Comparison of ENCODE assay signal across 8 cellular contexts in the genomic region with DNA sequence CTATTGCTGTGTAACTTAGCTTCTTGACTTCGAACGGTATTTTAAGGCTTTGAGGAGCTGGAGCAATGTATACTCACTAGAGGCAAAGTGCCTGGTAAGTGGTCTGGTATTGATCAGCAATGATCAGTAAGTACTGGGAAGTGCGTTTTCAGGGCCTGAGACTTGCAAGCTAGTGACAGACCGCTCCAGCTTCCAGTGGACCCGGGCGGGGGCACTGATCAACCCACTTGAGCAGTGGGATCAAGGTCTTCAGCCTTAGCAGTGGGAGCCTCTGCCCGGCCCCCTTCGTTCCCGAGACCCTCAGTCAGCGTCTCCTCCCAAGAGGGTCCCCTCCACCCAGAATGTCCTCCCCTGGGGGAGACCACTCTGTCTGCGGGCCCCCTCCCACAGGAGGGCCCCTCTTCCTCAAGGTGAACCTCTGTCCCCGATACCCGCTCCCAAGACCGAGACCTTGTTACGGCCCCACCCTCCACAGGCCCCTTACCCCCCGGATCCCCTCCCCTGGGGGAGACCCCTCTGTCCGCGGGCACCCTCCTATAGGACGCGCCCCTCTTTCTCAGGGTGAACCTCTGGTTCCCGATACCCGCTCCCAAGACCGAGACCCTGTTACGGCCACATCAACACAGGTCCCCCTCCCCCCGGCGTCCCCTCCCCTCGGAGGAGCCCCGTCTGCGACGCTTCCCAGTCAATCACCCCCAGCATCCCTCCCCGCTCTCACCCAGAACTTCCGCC. TPM values are rescaled to one million over a fixed set of nuclear protein-coding genes. Genes with fewer than 3 reads are reported as not detected.
DNase-seq lines count a peak whose midpoint lies in the region; ATAC-seq and TF ChIP-seq lines count a peak whose summit lies in the region.

No MANE protein-coding gene starts in this region.

- peaks cover 17% of the 10 kb centered on the region; the same call in 1 of the 2 replicates for H3K4me1 ChIP-seq in PC-3 (ENCODE audit: insufficient read depth, low read length)
- H3K4me1 ChIP-seq in endodermal cell (ENCODE audit: control insufficient read depth, insufficient read depth, low read length), result no peaks in the 10 kb centered on the region
- H3K4me1 ChIP-seq in mucosa of stomach (ENCODE audit: control insufficient read depth, insufficient read depth, low read length), result peaks cover 9% of the 10 kb centered on the region

- H3K9me3 Mint-ChIP-seq in endodermal cell, result no peaks in the 10 kb centered on the region

- H3K27me3 Mint-ChIP-seq in endodermal cell (ENCODE audit: insufficient read depth), result peaks cover 7% of the 10 kb centered on the region

- POLR2A ChIA-PET in PC-3 (lab: Charles Lee; ENCODE audit: unreplicated experiment) (interaction anchor here (0.6 to 0.7 kb wide), 3 partner anchors 9 to 62 kb away, joined by 3 to 19 read pairs (median 7); no protein-coding TSS in a partner anchor), GM10248 (lab: Yijun Ruan, JAX) (no interaction called here)

- peak; percentile 7 for ATAC-seq in GM21723 (IDR thresholded peaks at IDR 0.05; ENCODE audit: unreplicated experiment)
- ATAC-seq in PC-3, result no peak

- TF ChIP-seq CTCF in PC-3 (conservative IDR thresholded peaks at IDR 0.05; ENCODE audit: low read depth, low read length) (no peak), endodermal cell (conservative IDR thresholded peaks at IDR 0.05) (no peak), GM10248 (IDR thresholded peaks at IDR 0.05; ENCODE audit: control extremely low read depth, extremely low read depth, low read depth, missing control alignments) (no peak)

- no peaks in the 10 kb centered on the region for H3K9me3 ChIP-seq in PC-3 (ENCODE audit: low read length)
- no peaks in the 10 kb centered on the region for H3K9me3 ChIP-seq in endodermal cell (ENCODE audit: control insufficient read depth, low read length)
- H3K9me3 ChIP-seq in mucosa of stomach (ENCODE audit: control insufficient read depth, low read length), result no peaks in the 10 kb centered on the region

- peaks cover 41% of the 10 kb centered on the region for H3K79me2 ChIP-seq in PC-3 (ENCODE audit: low read length)

- H3K4me1 Mint-ChIP-seq in endodermal cell, result peaks cover 17% of the 10 kb centered on the region

- H3K4me2 ChIP-seq in PC-3 (ENCODE audit: low read length), result peak overlapping the region; percentile 96

- 0 out of 2 replicates have a peak, but pooled peaks cover 3% of the 10 kb centered on the region for H4K20me1 ChIP-seq in PC-3 (ENCODE audit: low read length)

- peak overlapping the region; percentile 84 for H2AFZ ChIP-seq in PC-3 (ENCODE audit: low read length)

- H3K4me3 Mint-ChIP-seq in endodermal cell, result peak overlapping the region; percentile 86

- H3F3A ChIP-seq in PC-3 (ENCODE audit: low read length, unreplicated experiment), result no peaks in the 10 kb centered on the region

- DNase-seq in PC-3 (no peak), endodermal cell (peak; percentile 68), DMS 273 (lab: John Stamatoyannopoulos, UW; ENCODE audit: unreplicated experiment) (no peak), GM10248 (ENCODE audit: extremely low spot score) (no peak), HPDE6-E6E7 (ENCODE audit: extremely low spot score) (no peak)
- DNase-seq in stimulated activated CD8-positive, alpha-beta memory T cell treated with anti-CD3 and anti-CD28 coated beads, Interleukin-4, amount 100 ng/mL, for 48 hours, result no peak

- intact Hi-C loops in PC-3 (cut with micrococcal nuclease), result no loop called here

- H3K27ac ChIP-seq in PC-3 (ENCODE audit: low read length) (peak overlapping the region; percentile 76), endodermal cell (ENCODE audit: low read depth, low read length) (peak overlapping the region; percentile 49)

- H3K27me3 ChIP-seq in PC-3 (ENCODE audit: low read length) (no peaks in the 10 kb centered on the region), endodermal cell (ENCODE audit: control insufficient read depth, insufficient read depth, low read length, poor library complexity, severe bottlenecking) (peaks cover 4% of the 10 kb centered on the region), mucosa of stomach (ENCODE audit: control insufficient read depth, insufficient read depth, low read length) (no peaks in the 10 kb centered on the region)

- H3K36me3 ChIP-seq in PC-3 (ENCODE audit: low read depth, low read length) (peaks cover 7% of the 10 kb centered on the region; the same call in 1 of the 2 replicates), endodermal cell (ENCODE audit: control insufficient read depth, insufficient read depth, low read length) (peaks cover 4% of the 10 kb centered on the region), mucosa of stomach (ENCODE audit: control insufficient read depth, insufficient read depth, low read length) (no peaks in the 10 kb centered on the region)

- 6 to 27% methylated on average over 7 to 32 of the region's 32 CpGs for WGBS in endodermal cell (ENCODE audit: insufficient coverage in 1 of 2, insufficient read length in 1 of 2), 2 experiments

- peak overlapping the region; percentile 79 for H3K4me3 ChIP-seq in PC-3 (ENCODE audit: low read length)
- H3K4me3 ChIP-seq in endodermal cell (ENCODE audit: low read length), result peak overlapping the region; percentile 92
- H3K4me3 ChIP-seq in mucosa of stomach (ENCODE audit: low read length), result peak overlapping the region; percentile 40

- no TSS peak for BruUV-seq in PC-3 (replicated peaks; lab: Mats Ljungman, UMichigan)

- CTCF ChIA-PET in PC-3 (lab: Charles Lee) (interaction anchor here (0.7 kb wide), 1 partner anchor 348 kb away, joined by 6 read pairs; no protein-coding TSS in a partner anchor), GM10248 (lab: Yijun Ruan, JAX) (interaction anchor here (0.8 to 1.5 kb wide), 3 partner anchors 9 to 26 kb away, joined by 3 to 5 read pairs (median 3); no protein-coding TSS in a partner anchor)

- no peaks in the 10 kb centered on the region for H3K9me2 ChIP-seq in PC-3 (replicated peaks; ENCODE audit: low read length)

- H3K36me3 Mint-ChIP-seq in endodermal cell (ENCODE audit: low read depth), result peaks cover 7% of the 10 kb centered on the region

- H3K9ac ChIP-seq in PC-3 (ENCODE audit: low read length), result peak overlapping the region; percentile 95
- H3K9ac ChIP-seq in endodermal cell (ENCODE audit: extremely low read depth, low read length, poor library complexity, severe bottlenecking), result peak overlapping the region; percentile 80
- H3K9ac ChIP-seq in mucosa of stomach (ENCODE audit: low read length), result peak overlapping the region; percentile 79

- H3K27ac Mint-ChIP-seq in endodermal cell, result peak overlapping the region; percentile 67

RNA-seq across cellular contexts. Expression of a gene that starts 0.4 kb away (rescaled TPM):
- total RNA-seq in PC-3 (2014; rRNA removed) (40.6 and 56.3 TPM in 2 replicates), endodermal cell (100 to 1,000 TPM; 223 to 266 TPM)
- 276 TPM for polyA plus RNA-seq in endodermal cell (2013, experiment 1 of 2)
- polyA plus RNA-seq in endodermal cell (2013, experiment 2 of 2), result 252 TPM

Comparison
In these comparisons a context has a peak if more than half of its experiments do, and no peak if none do; other contexts are left out.
1. H3K4me3 ChIP-seq: peak in every context shown above with its lines; median percentile 92 in endodermal cell; 79 in PC-3; 40 in mucosa of stomach.